In the genomic region with DNA sequence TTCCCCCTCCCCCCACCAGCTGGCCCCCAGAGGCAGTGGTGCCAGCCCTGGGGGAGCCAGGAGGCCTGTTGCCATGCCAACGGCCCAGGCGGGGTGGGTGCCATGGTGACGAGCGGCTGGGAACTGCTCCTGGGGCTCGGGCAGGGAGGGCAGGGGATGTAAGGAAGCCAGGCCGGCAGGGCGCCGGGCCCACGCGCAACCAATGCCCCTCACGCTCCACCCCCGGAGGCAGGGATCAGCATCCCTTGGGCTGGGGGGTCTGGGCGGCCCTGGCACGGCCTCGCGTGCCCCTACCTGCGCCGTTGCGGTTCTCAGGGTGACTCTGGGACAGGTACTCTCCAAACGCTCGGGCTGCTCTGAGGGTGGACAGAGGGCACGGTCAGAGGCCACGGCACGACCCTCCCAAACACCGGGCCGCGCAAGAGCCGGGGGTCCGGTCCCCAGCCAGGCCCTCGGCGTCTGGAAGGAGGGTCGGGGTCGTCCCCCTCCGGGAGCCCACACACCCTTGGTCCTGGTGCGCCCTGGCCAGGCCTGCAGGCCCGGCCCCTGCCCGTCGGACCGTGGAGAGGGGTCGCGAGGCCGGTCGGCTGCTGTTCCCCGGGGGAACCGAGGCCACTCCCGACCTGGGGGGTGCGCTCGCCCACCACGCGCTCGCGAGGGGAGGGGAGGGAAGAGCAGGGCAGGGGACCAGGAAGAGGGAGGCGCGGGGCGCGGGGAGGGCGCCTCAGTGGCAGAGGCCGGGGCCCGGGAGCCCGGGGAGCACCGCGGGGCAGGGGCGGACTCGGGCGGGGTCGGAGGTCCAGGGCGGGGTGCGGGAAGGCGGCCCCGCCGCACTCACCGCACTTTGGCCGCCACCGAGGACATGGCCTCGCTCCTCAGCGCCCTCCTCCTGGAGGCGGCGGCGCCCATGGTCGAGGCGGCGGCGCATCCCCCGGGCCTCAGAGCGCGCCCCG, we compare ENCODE assay signal across 9 cellular contexts. TPM values are rescaled to one million over a fixed set of nuclear protein-coding genes. Genes with fewer than 3 reads are reported as not detected.
A peak's percentile ranks its signal among the peaks of the same experiment; 100 is the strongest.
DNase-seq lines count a peak whose midpoint lies in the region; ATAC-seq, FAIRE-seq and TF ChIP-seq lines count a peak whose summit lies in the region.
"Had no signal": no experiment of that assay in that cellular context is flagged by ENCODE, and none has a peak within 500 bp of the region (broad histone marks: within the 10 kb centered on the region; RNA-seq: fewer than 3 reads in every experiment).

No MANE protein-coding gene starts in this region.

- ATAC-seq in HG02571 (IDR thresholded peaks at IDR 0.05; ENCODE audit: unreplicated experiment) = peak; percentile 10

- peaks cover 4% of the 10 kb centered on the region for H3K4me1 ChIP-seq in endodermal cell (ENCODE audit: control insufficient read depth, insufficient read depth, low read length)
- H3K4me1 ChIP-seq in mucosa of rectum (ENCODE audit: control insufficient read depth in 2 of 2, insufficient read depth in 2 of 2, low read length in 2 of 2) = peaks cover 22 to 24% of the 10 kb centered on the region in 2 donors

- H3K4me3 ChIP-seq in endodermal cell (ENCODE audit: low read length) (peak overlapping the region; percentile 77), mucosa of rectum (ENCODE audit: low read length in 2 of 2) (peak overlapping the region; percentile 57 to 70)

- FAIRE-seq in urothelium cell line (lab: Jason Lieb, UNC) = no peak
- FAIRE-seq: A204.1 had no signal

- H3K27me3 Mint-ChIP-seq in endodermal cell (ENCODE audit: insufficient read depth) = peaks cover 26% of the 10 kb centered on the region

- peak overlapping the region; percentile 52 for H3K4me3 Mint-ChIP-seq in endodermal cell

- H3K36me3 ChIP-seq in endodermal cell (ENCODE audit: control insufficient read depth, insufficient read depth, low read length) (peaks cover 9% of the 10 kb centered on the region), mucosa of rectum (ENCODE audit: control insufficient read depth in 2 of 2, insufficient read depth in 2 of 2, low read length in 2 of 2) (no peaks in the 10 kb centered on the region)

- H3K27ac Mint-ChIP-seq in endodermal cell = no peak overlapping the region

- no peaks in the 10 kb centered on the region for H3K9me3 Mint-ChIP-seq in endodermal cell

- DNase-seq in DMS53 (lab: John Stamatoyannopoulos, UW) = peak; percentile 67
- no peak for DNase-seq in DMS53 treated with DMSO at 0.1 percent for 48 hours (lab: John Stamatoyannopoulos, UW; ENCODE audit: unreplicated experiment)
- DNase-seq in RPMI8226 = peak; percentile 53
- no peak for DNase-seq in endodermal cell
- DNase-seq in urothelium cell line (ENCODE audit: low spot score) = peak; percentile 54
- DNase-seq in OCI-M2 (lab: John Stamatoyannopoulos, UW; ENCODE audit: unreplicated experiment) = no peak

- TF ChIP-seq CTCF in endodermal cell (conservative IDR thresholded peaks at IDR 0.05) = no peak

- H3K36me3 Mint-ChIP-seq in endodermal cell (ENCODE audit: low read depth) = peaks cover 14% of the 10 kb centered on the region

- peaks cover 1% of the 10 kb centered on the region for H3K4me1 Mint-ChIP-seq in endodermal cell

- H3K9me3 ChIP-seq in endodermal cell (ENCODE audit: control insufficient read depth, low read length) = no peaks in the 10 kb centered on the region
- no peaks in the 10 kb centered on the region for H3K9me3 ChIP-seq in mucosa of rectum (ENCODE audit: control insufficient read depth in 2 of 2, low read length in 2 of 2)

- H3K27me3 ChIP-seq in endodermal cell (ENCODE audit: control insufficient read depth, insufficient read depth, low read length, poor library complexity, severe bottlenecking) = no peaks in the 10 kb centered on the region
- H3K27me3 ChIP-seq in mucosa of rectum (ENCODE audit: control insufficient read depth in 2 of 2, insufficient read depth in 2 of 2, low read length in 2 of 2) = no peaks in the 10 kb centered on the region

- H3K9ac ChIP-seq in endodermal cell (ENCODE audit: extremely low read depth, low read length, poor library complexity, severe bottlenecking) = peak overlapping the region; percentile 49
- peak overlapping the region; percentile 47 to 69 for H3K9ac ChIP-seq in mucosa of rectum (ENCODE audit: low read depth in 1 of 2, low read length in 2 of 2)

- H3K27ac ChIP-seq in endodermal cell (ENCODE audit: low read depth, low read length) (no peak overlapping the region), mucosa of rectum (ENCODE audit: low read depth in 2 of 2, low read length in 2 of 2) (peak overlapping the region; percentile 12 to 16)

- 12 to 16% methylated on average over 25 to 87 of the region's 87 CpGs for WGBS in endodermal cell (ENCODE audit: insufficient coverage in 1 of 2, insufficient read length in 1 of 2), 2 experiments

RNA-seq across cellular contexts. Expression of gene NSMF, which starts 0.7 kb away (rescaled TPM):
- total RNA-seq in endodermal cell = 10 to 100 TPM; 58.9 to 66.0 TPM
- polyA plus RNA-seq in endodermal cell (2013, experiment 1 of 2) = 83.1 TPM
- 72.7 TPM for polyA plus RNA-seq in endodermal cell (2013, experiment 2 of 2)

RNA-seq across cellular contexts. Expression of gene ENTPD8, which starts 17.3 kb away (rescaled TPM):
- total RNA-seq in endodermal cell = under 1 TPM; 0.33 to 0.75 TPM
- 0.25 TPM for polyA plus RNA-seq in endodermal cell (2013, experiment 1 of 2)
- polyA plus RNA-seq in endodermal cell (2013, experiment 2 of 2) = 0.17 TPM

RNA-seq across cellular contexts. Expression of gene NOXA1, which starts 35.3 kb away (rescaled TPM):
- 1 to 10 TPM; 5.0 to 5.9 TPM for total RNA-seq in endodermal cell
- 1.9 TPM for polyA plus RNA-seq in endodermal cell (2013, experiment 1 of 2)
- 1.2 TPM for polyA plus RNA-seq in endodermal cell (2013, experiment 2 of 2)

RNA-seq across cellular contexts. Expression of gene EXD3, which starts 35.5 kb away (rescaled TPM):
- total RNA-seq in endodermal cell = 10 to 100 TPM; 15.5 to 31.0 TPM
- polyA plus RNA-seq in endodermal cell (2013, experiment 1 of 2) = 25.5 TPM
- 25.1 TPM for polyA plus RNA-seq in endodermal cell (2013, experiment 2 of 2)

Comparison
In these comparisons a context has a peak if more than half of its experiments do, and no peak if none do; other contexts are left out.
1. DNase-seq: peak in DMS53 (single experiment), RPMI8226 (single experiment) and urothelium cell line (single experiment); none in DMS53 treated with DMSO at 0.1 percent for 48 hours (single experiment), endodermal cell (single experiment) and OCI-M2 (single experiment).